26 cellular contexts compared by ENCODE assay signal in genomic region chr9:74755999-74756398, GRCh38.
"Had no signal": no experiment of that assay in that cellular context is flagged by ENCODE, and none has a peak within 500 bp of the region (broad histone marks: within the 10 kb centered on the region; RNA-seq: fewer than 3 reads in every experiment).

No MANE protein-coding gene starts in this region.

- H3K36me3 ChIP-seq: pancreas, prostate gland, right lobe of liver, sigmoid colon, stomach, thoracic aorta, thyroid gland, tibial nerve, upper lobe of left lung, uterus had no signal

- H3K4me3 ChIP-seq: pancreas, prostate gland, right lobe of liver, sigmoid colon, stomach, thoracic aorta, thyroid gland, tibial nerve, upper lobe of left lung, uterus had no signal

- H3K4me3 Mint-ChIP-seq: naive thymus-derived CD8-positive, alpha-beta T cell; natural killer cell treated with Interleukin-12 subunit alpha and Interleukin-12 subunit beta and Interleukin-15 and Interleukin-18, amount 100 ng/mL, for 72 hours; nephron progenitor cell; neural crest cell; stimulated activated effector memory CD8-positive, alpha-beta T cell treated with anti-CD3 and anti-CD28 coated beads, Interleukin-12 subunit alpha, Interleukin-12 subunit beta, amount 100 ng/mL, for 72 hours; stimulated activated naive B cell treated with anti-CD40 and anti-IgM and Interleukin-4, amounts not matched to agents 10 μg/mL and 1 μg/mL and 100 μg/mL, for 72 hours; stimulated activated naive CD8-positive, alpha-beta T cell treated with anti-CD3 and anti-CD28 coated beads, Interleukin-15, Interleukin-2, amounts not matched to agents 100 ng/mL and 50 ng/mL, for 24 hours had no signal

- H3K4me1 Mint-ChIP-seq: naive thymus-derived CD8-positive, alpha-beta T cell; neural crest cell; stimulated activated effector memory CD8-positive, alpha-beta T cell treated with anti-CD3 and anti-CD28 coated beads, Interleukin-12 subunit alpha, Interleukin-12 subunit beta, amount 100 ng/mL, for 72 hours; stimulated activated naive B cell treated with anti-CD40 and anti-IgM and Interleukin-4, amounts not matched to agents 10 μg/mL and 1 μg/mL and 100 μg/mL, for 72 hours had no signal

- H3K9me3 ChIP-seq: neutrophil, pancreas, prostate gland, right lobe of liver, sigmoid colon, stomach, thoracic aorta, thyroid gland, tibial nerve, upper lobe of left lung, uterus had no signal

- H3K36me3 Mint-ChIP-seq: naive thymus-derived CD8-positive, alpha-beta T cell; natural killer cell treated with Interleukin-12 subunit alpha and Interleukin-12 subunit beta and Interleukin-15 and Interleukin-18, amount 100 ng/mL, for 72 hours; stimulated activated effector memory CD8-positive, alpha-beta T cell treated with anti-CD3 and anti-CD28 coated beads, Interleukin-12 subunit alpha, Interleukin-12 subunit beta, amount 100 ng/mL, for 72 hours; stimulated activated naive B cell treated with anti-CD40 and anti-IgM and Interleukin-4, amounts not matched to agents 10 μg/mL and 1 μg/mL and 100 μg/mL, for 72 hours had no signal

- H3K27me3 ChIP-seq: neutrophil, pancreas, right lobe of liver, sigmoid colon, stomach, thyroid gland, tibial nerve, upper lobe of left lung, uterus had no signal

- DNase-seq: naive thymus-derived CD8-positive, alpha-beta T cell; nephron progenitor cell; pancreas; retina; right cardiac atrium; right lobe of liver; sigmoid colon; small intestine; stimulated activated CD4-positive, alpha-beta T cell treated with anti-CD3 and anti-CD28 coated beads, Interleukin-15, amount 100 ng/mL, for 24 hours; stimulated activated CD4-positive, alpha-beta T cell treated with anti-CD3 and anti-CD28 coated beads, Interleukin-2, amount 100 ng/mL, for 24 hours; stimulated activated CD4-positive, alpha-beta T cell treated with anti-CD3 and anti-CD28 coated beads, Interleukin-2, amount 100 ng/mL, for 48 hours; stimulated activated CD4-positive, alpha-beta T cell treated with anti-CD3 and anti-CD28 coated beads, Interleukin-4, amount 100 ng/mL, for 24 hours; stimulated activated naive B cell treated with anti-CD40 and anti-IgM and Interleukin-4, amounts not matched to agents 10 μg/mL and 1 μg/mL and 100 μg/mL, for 72 hours; stimulated activated naive CD4-positive, alpha-beta T cell treated with Interleukin-2 at 50 U/mL for 16 hours; stomach; thyroid gland; upper lobe of left lung; uterus had no signal

- ATAC-seq: naive thymus-derived CD8-positive, alpha-beta T cell; natural killer cell treated with Interleukin-12 subunit alpha and Interleukin-12 subunit beta and Interleukin-15 and Interleukin-18, amount 100 ng/mL, for 72 hours; pancreas; right lobe of liver; stimulated activated effector memory CD8-positive, alpha-beta T cell treated with anti-CD3 and anti-CD28 coated beads, Interleukin-12 subunit alpha, Interleukin-12 subunit beta, amount 100 ng/mL, for 72 hours; stimulated activated naive B cell treated with anti-CD40 and anti-IgM and Interleukin-4, amounts not matched to agents 10 μg/mL and 1 μg/mL and 100 μg/mL, for 72 hours had no signal

- H3K27ac Mint-ChIP-seq: naive thymus-derived CD8-positive, alpha-beta T cell; natural killer cell treated with Interleukin-12 subunit alpha and Interleukin-12 subunit beta and Interleukin-15 and Interleukin-18, amount 100 ng/mL, for 72 hours; nephron progenitor cell; stimulated activated effector memory CD8-positive, alpha-beta T cell treated with anti-CD3 and anti-CD28 coated beads, Interleukin-12 subunit alpha, Interleukin-12 subunit beta, amount 100 ng/mL, for 72 hours; stimulated activated naive B cell treated with anti-CD40 and anti-IgM and Interleukin-4, amounts not matched to agents 10 μg/mL and 1 μg/mL and 100 μg/mL, for 72 hours; stimulated activated naive CD8-positive, alpha-beta T cell treated with anti-CD3 and anti-CD28 coated beads, Interleukin-15, Interleukin-2, amounts not matched to agents 100 ng/mL and 50 ng/mL, for 24 hours had no signal

- H3K4me1 ChIP-seq: pancreas, prostate gland, right lobe of liver, sigmoid colon, stomach, tibial nerve, upper lobe of left lung, uterus had no signal

- H3K9me3 Mint-ChIP-seq: naive thymus-derived CD8-positive, alpha-beta T cell; natural killer cell treated with Interleukin-12 subunit alpha and Interleukin-12 subunit beta and Interleukin-15 and Interleukin-18, amount 100 ng/mL, for 72 hours; nephron progenitor cell; neural crest cell; stimulated activated effector memory CD8-positive, alpha-beta T cell treated with anti-CD3 and anti-CD28 coated beads, Interleukin-12 subunit alpha, Interleukin-12 subunit beta, amount 100 ng/mL, for 72 hours; stimulated activated naive B cell treated with anti-CD40 and anti-IgM and Interleukin-4, amounts not matched to agents 10 μg/mL and 1 μg/mL and 100 μg/mL, for 72 hours; stimulated activated naive CD8-positive, alpha-beta T cell treated with anti-CD3 and anti-CD28 coated beads, Interleukin-15, Interleukin-2, amounts not matched to agents 100 ng/mL and 50 ng/mL, for 24 hours had no signal
